ENCODE assay signal across 1 cellular context in the genomic region with DNA sequence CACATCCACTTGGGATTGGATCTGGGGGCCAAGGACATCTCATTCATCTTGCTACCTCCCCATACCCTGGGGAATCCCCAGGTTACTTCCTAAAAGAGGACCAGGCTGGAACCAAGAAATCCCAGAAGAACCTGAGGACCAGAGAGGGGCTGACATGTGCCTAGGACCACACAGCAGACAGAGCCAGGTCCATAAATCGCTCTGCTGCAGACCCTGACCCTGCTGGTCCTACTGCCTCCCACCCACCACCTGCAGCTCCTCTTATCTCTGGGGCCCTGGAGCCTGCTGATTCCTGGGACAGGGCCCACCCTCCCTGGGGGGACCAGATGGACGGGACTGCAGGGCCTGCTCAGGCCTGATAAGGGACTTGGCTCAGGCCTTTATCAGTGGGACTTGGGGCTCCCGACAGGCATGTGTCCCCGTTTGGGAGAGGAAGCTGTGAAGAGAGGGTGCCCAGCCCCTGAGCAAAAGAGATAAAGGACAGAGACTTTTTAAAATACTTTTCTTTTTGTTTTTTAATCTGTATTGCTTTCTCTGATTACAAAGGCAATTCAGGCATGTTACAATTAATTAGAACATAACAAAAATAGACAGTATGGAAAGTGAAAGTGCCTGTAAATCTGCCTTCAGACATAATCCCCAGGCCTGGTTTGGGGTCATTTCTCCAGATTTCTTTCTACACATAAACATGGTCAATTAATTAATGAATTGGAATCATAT.
TF ChIP-seq lines count a peak whose summit lies in the region.

No MANE protein-coding gene starts in this region.

TF ChIP-seq in K562, 482 proteins besides CTCF, POLR2A, EP300 and RAD21 (continued from another document and continues in another):
- TF ChIP-seq MAFF (IDR thresholded peaks at IDR 0.05; ENCODE audit: low read length) (no peak), SMARCA5 (IDR thresholded peaks at IDR 0.05) (peak; percentile 90), KLF1 (tag; IDR thresholded peaks at IDR 0.05) (peak; percentile 99), ETV6 (IDR thresholded peaks at IDR 0.05; ENCODE audit: borderline replicate concordance in 1 of 2, low read depth in 2 of 2, low read length in 1 of 2) (peak in 1 of 2 experiments; percentile 92; a peak in 2 of 4 replicates), ETV6 (CRISPR knock-in tag; IDR thresholded peaks at IDR 0.05; ENCODE audit: borderline replicate concordance) (no peak), CAMTA2 (CRISPR knock-in tag; conservative IDR thresholded peaks at IDR 0.05) (no peak), CREM (IDR thresholded peaks at IDR 0.05; ENCODE audit: low read depth) (peak; percentile 91), FIP1L1 (IDR thresholded peaks at IDR 0.05; ENCODE audit: low read depth, low read length, poor library complexity, severe bottlenecking) (no peak), EHMT2 (IDR thresholded peaks at IDR 0.05) (no peak), ZNF140 (CRISPR knock-in tag; IDR thresholded peaks at IDR 0.05) (no peak), ZNF311 (CRISPR knock-in tag; IDR thresholded peaks at IDR 0.05) (peak; percentile 98), RCOR1 (IDR thresholded peaks at IDR 0.05; ENCODE audit: borderline replicate concordance in 1 of 2, low read depth in 2 of 2, low read length in 2 of 2) (peak; percentile 95 to 98), KAT8 (IDR thresholded peaks at IDR 0.05; ENCODE audit: low read depth) (no peak), MTF1 (CRISPR knock-in tag; IDR thresholded peaks at IDR 0.05; ENCODE audit: borderline replicate concordance) (peak; percentile 74; the same call in 1 of the 2 replicates), ZFPM2 (CRISPR knock-in tag; IDR thresholded peaks at IDR 0.05) (peak; percentile 88; the same call in 1 of the 2 replicates), CHD4 (IDR thresholded peaks at IDR 0.05; ENCODE audit: insufficient read depth, insufficient replicate concordance, low read depth, low read length, poor library complexity, severe bottlenecking) (no peak), ZNF778 (CRISPR knock-in tag; IDR thresholded peaks at IDR 0.05) (no peak), ZNF76 (CRISPR knock-in tag; IDR thresholded peaks at IDR 0.05; ENCODE audit: borderline replicate concordance) (peak; percentile 98), ZNF23 (CRISPR knock-in tag; IDR thresholded peaks at IDR 0.05) (peak; percentile 90), CC2D1A (IDR thresholded peaks at IDR 0.05) (peak; percentile 100), U2AF2 (optimal IDR thresholded peaks at IDR 0.05; ENCODE audit: low read depth, low read length) (no peak), ZNF133 (CRISPR knock-in tag; IDR thresholded peaks at IDR 0.05) (peak; percentile 92; the same call in 1 of the 2 replicates), NONO (IDR thresholded peaks at IDR 0.05; ENCODE audit: low read depth in 2 of 2, low read length in 1 of 2) (peak in 1 of 2 experiments; percentile 98; a peak in 2 of 4 replicates), C11orf30 (IDR thresholded peaks at IDR 0.05; ENCODE audit: low read depth) (no peak)
- TF ChIP-seq, protein P1, sequence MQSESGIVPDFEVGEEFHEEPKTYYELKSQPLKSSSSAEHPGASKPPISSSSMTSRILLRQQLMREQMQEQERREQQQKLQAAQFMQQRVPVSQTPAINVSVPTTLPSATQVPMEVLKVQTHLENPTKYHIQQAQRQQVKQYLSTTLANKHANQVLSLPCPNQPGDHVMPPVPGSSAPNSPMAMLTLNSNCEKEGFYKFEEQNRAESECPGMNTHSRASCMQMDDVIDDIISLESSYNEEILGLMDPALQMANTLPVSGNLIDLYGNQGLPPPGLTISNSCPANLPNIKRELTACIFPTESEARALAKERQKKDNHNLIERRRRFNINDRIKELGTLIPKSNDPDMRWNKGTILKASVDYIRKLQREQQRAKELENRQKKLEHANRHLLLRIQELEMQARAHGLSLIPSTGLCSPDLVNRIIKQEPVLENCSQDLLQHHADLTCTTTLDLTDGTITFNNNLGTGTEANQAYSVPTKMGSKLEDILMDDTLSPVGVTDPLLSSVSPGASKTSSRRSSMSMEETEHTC (IDR thresholded peaks at IDR 0.05): peak; percentile 97
- TF ChIP-seq, protein P2, sequence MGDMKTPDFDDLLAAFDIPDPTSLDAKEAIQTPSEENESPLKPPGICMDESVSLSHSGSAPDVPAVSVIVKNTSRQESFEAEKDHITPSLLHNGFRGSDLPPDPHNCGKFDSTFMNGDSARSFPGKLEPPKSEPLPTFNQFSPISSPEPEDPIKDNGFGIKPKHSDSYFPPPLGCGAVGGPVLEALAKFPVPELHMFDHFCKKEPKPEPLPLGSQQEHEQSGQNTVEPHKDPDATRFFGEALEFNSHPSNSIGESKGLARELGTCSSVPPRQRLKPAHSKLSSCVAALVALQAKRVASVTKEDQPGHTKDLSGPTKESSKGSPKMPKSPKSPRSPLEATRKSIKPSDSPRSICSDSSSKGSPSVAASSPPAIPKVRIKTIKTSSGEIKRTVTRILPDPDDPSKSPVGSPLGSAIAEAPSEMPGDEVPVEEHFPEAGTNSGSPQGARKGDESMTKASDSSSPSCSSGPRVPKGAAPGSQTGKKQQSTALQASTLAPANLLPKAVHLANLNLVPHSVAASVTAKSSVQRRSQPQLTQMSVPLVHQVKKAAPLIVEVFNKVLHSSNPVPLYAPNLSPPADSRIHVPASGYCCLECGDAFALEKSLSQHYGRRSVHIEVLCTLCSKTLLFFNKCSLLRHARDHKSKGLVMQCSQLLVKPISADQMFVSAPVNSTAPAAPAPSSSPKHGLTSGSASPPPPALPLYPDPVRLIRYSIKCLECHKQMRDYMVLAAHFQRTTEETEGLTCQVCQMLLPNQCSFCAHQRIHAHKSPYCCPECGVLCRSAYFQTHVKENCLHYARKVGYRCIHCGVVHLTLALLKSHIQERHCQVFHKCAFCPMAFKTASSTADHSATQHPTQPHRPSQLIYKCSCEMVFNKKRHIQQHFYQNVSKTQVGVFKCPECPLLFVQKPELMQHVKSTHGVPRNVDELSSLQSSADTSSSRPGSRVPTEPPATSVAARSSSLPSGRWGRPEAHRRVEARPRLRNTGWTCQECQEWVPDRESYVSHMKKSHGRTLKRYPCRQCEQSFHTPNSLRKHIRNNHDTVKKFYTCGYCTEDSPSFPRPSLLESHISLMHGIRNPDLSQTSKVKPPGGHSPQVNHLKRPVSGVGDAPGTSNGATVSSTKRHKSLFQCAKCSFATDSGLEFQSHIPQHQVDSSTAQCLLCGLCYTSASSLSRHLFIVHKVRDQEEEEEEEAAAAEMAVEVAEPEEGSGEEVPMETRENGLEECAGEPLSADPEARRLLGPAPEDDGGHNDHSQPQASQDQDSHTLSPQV (IDR thresholded peaks at IDR 0.05): peak; percentile 74
- TF ChIP-seq, protein P3, sequence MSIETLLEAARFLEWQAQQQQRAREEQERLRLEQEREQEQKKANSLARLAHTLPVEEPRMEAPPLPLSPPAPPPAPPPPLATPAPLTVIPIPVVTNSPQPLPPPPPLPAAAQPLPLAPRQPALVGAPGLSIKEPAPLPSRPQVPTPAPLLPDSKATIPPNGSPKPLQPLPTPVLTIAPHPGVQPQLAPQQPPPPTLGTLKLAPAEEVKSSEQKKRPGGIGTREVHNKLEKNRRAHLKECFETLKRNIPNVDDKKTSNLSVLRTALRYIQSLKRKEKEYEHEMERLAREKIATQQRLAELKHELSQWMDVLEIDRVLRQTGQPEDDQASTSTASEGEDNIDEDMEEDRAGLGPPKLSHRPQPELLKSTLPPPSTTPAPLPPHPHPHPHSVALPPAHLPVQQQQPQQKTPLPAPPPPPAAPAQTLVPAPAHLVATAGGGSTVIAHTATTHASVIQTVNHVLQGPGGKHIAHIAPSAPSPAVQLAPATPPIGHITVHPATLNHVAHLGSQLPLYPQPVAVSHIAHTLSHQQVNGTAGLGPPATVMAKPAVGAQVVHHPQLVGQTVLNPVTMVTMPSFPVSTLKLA (conservative IDR thresholded peaks at IDR 0.05): peak; percentile 80 to 93
- TF ChIP-seq, protein P4, sequence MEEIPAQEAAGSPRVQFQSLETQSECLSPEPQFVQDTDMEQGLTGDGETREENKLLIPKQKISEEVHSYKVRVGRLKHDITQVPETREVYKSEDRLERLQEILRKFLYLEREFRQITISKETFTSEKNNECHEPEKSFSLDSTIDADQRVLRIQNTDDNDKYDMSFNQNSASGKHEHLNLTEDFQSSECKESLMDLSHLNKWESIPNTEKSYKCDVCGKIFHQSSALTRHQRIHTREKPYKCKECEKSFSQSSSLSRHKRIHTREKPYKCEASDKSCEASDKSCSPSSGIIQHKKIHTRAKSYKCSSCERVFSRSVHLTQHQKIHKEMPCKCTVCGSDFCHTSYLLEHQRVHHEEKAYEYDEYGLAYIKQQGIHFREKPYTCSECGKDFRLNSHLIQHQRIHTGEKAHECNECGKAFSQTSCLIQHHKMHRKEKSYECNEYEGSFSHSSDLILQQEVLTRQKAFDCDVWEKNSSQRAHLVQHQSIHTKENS (CRISPR knock-in tag; IDR thresholded peaks at IDR 0.05): 0 out of 2 replicates have a peak, but pooled peaks have one; percentile 50
- TF ChIP-seq, protein P5, sequence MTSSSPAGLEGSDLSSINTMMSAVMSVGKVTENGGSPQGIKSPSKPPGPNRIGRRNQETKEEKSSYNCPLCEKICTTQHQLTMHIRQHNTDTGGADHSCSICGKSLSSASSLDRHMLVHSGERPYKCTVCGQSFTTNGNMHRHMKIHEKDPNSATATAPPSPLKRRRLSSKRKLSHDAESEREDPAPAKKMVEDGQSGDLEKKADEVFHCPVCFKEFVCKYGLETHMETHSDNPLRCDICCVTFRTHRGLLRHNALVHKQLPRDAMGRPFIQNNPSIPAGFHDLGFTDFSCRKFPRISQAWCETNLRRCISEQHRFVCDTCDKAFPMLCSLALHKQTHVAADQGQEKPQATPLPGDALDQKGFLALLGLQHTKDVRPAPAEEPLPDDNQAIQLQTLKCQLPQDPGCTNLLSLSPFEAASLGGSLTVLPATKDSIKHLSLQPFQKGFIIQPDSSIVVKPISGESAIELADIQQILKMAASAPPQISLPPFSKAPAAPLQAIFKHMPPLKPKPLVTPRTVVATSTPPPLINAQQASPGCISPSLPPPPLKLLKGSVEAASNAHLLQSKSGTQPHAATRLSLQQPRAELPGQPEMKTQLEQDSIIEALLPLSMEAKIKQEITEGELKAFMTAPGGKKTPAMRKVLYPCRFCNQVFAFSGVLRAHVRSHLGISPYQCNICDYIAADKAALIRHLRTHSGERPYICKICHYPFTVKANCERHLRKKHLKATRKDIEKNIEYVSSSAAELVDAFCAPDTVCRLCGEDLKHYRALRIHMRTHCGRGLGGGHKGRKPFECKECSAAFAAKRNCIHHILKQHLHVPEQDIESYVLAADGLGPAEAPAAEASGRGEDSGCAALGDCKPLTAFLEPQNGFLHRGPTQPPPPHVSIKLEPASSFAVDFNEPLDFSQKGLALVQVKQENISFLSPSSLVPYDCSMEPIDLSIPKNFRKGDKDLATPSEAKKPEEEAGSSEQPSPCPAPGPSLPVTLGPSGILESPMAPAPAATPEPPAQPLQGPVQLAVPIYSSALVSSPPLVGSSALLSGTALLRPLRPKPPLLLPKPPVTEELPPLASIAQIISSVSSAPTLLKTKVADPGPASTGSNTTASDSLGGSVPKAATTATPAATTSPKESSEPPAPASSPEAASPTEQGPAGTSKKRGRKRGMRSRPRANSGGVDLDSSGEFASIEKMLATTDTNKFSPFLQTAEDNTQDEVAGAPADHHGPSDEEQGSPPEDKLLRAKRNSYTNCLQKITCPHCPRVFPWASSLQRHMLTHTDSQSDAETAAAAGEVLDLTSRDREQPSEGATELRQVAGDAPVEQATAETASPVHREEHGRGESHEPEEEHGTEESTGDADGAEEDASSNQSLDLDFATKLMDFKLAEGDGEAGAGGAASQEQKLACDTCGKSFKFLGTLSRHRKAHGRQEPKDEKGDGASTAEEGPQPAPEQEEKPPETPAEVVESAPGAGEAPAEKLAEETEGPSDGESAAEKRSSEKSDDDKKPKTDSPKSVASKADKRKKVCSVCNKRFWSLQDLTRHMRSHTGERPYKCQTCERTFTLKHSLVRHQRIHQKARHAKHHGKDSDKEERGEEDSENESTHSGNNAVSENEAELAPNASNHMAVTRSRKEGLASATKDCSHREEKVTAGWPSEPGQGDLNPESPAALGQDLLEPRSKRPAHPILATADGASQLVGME (CRISPR knock-in tag; IDR thresholded peaks at IDR 0.05): peak; percentile 96
- TF ChIP-seq, protein P6, sequence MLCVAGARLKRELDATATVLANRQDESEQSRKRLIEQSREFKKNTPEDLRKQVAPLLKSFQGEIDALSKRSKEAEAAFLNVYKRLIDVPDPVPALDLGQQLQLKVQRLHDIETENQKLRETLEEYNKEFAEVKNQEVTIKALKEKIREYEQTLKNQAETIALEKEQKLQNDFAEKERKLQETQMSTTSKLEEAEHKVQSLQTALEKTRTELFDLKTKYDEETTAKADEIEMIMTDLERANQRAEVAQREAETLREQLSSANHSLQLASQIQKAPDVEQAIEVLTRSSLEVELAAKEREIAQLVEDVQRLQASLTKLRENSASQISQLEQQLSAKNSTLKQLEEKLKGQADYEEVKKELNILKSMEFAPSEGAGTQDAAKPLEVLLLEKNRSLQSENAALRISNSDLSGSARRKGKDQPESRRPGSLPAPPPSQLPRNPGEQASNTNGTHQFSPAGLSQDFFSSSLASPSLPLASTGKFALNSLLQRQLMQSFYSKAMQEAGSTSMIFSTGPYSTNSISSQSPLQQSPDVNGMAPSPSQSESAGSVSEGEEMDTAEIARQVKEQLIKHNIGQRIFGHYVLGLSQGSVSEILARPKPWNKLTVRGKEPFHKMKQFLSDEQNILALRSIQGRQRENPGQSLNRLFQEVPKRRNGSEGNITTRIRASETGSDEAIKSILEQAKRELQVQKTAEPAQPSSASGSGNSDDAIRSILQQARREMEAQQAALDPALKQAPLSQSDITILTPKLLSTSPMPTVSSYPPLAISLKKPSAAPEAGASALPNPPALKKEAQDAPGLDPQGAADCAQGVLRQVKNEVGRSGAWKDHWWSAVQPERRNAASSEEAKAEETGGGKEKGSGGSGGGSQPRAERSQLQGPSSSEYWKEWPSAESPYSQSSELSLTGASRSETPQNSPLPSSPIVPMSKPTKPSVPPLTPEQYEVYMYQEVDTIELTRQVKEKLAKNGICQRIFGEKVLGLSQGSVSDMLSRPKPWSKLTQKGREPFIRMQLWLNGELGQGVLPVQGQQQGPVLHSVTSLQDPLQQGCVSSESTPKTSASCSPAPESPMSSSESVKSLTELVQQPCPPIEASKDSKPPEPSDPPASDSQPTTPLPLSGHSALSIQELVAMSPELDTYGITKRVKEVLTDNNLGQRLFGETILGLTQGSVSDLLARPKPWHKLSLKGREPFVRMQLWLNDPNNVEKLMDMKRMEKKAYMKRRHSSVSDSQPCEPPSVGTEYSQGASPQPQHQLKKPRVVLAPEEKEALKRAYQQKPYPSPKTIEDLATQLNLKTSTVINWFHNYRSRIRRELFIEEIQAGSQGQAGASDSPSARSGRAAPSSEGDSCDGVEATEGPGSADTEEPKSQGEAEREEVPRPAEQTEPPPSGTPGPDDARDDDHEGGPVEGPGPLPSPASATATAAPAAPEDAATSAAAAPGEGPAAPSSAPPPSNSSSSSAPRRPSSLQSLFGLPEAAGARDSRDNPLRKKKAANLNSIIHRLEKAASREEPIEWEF (CRISPR knock-in tag; IDR thresholded peaks at IDR 0.05): peak; percentile 98
- TF ChIP-seq, protein P7, sequence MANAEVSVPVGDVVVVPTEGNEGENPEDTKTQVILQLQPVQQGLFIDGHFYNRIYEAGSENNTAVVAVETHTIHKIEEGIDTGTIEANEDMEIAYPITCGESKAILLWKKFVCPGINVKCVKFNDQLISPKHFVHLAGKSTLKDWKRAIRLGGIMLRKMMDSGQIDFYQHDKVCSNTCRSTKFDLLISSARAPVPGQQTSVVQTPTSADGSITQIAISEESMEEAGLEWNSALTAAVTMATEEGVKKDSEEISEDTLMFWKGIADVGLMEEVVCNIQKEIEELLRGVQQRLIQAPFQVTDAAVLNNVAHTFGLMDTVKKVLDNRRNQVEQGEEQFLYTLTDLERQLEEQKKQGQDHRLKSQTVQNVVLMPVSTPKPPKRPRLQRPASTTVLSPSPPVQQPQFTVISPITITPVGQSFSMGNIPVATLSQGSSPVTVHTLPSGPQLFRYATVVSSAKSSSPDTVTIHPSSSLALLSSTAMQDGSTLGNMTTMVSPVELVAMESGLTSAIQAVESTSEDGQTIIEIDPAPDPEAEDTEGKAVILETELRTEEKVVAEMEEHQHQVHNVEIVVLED (CRISPR knock-in tag; IDR thresholded peaks at IDR 0.05): peak; percentile 83
